ENCODE assay signal across 20 cellular contexts in genomic region chr2:237171895-237172294, GRCh38.
DNase-seq lines count a peak whose midpoint lies in the region; ATAC-seq, FAIRE-seq and TF ChIP-seq lines count a peak whose summit lies in the region.
"Had no signal": no experiment of that assay in that cellular context is flagged by ENCODE, and none has a peak within 500 bp of the region (broad histone marks: within the 10 kb centered on the region; RNA-seq: fewer than 3 reads in every experiment).

No MANE protein-coding gene starts in this region.

- H2AFZ ChIP-seq in HCT116 (ENCODE audit: low read depth, low read length, poor library complexity, severe bottlenecking) (peak overlapping the region; percentile 36), astrocyte (ENCODE audit: low read depth, low read length) (no peak overlapping the region)

- peaks cover 20% of the 10 kb centered on the region for H3K9me3 Mint-ChIP-seq in astrocyte (ENCODE audit: unreplicated experiment)
- H3K9me3 Mint-ChIP-seq: activated T-helper 1 cell treated with anti-CD3 and anti-CD28 coated beads, Interleukin-12 subunit alpha, Interleukin-12 subunit beta, Interleukin-2, Interleukin-4 antibody, amounts not matched to agents 30 ng/mL and 10 ng/mL and 1 ng/mL, durations not matched to agents 14 hours and 24 hours and 36 hours had no signal

- TF ChIP-seq RAD21 in HCT116 (IDR thresholded peaks at IDR 0.05; ENCODE audit: low read depth) = no peak

- TF ChIP-seq CTCF in HCT116 (IDR thresholded peaks at IDR 0.05 in 2 of 3, conservative IDR thresholded peaks at IDR 0.05 in 1 of 3; ENCODE audit: borderline replicate concordance in 1 of 3, insufficient read depth in 1 of 3, low read depth in 2 of 3, low read length in 2 of 3) (no peak), astrocyte (IDR thresholded peaks at IDR 0.05; ENCODE audit: insufficient read depth, low read depth, low read length) (no peak), suprapubic skin (IDR thresholded peaks at IDR 0.05) (no peak)

- H3K9me3 ChIP-seq in HCT116 (ENCODE audit: control insufficient read depth in 1 of 2, insufficient read depth in 1 of 2, low read depth in 1 of 2, low read length in 2 of 2) (peaks cover 0 to 9% of the 10 kb centered on the region in 2 experiments; a peak in 1 of 4 replicates), astrocyte (ENCODE audit: insufficient read depth, low read depth, low read length) (peaks cover 4% of the 10 kb centered on the region), muscle layer of colon (ENCODE audit: low read length) (peaks cover 4% of the 10 kb centered on the region), suprapubic skin (no peaks in the 10 kb centered on the region)
- H3K9me3 ChIP-seq in effector memory CD4-positive, alpha-beta T cell (ENCODE audit: control insufficient read depth, low read length) = no peaks in the 10 kb centered on the region

- no peaks in the 10 kb centered on the region for H3K9me2 ChIP-seq in HCT116 (ENCODE audit: insufficient read depth)

- no peak for TF ChIP-seq EP300 in suprapubic skin (IDR thresholded peaks at IDR 0.05)

- H3K9ac ChIP-seq in HCT116 (ENCODE audit: low read length) (no peak overlapping the region), astrocyte (ENCODE audit: low read length) (peak overlapping the region; percentile 59), muscle layer of colon (ENCODE audit: low read length) (no peak overlapping the region)

- BruUV-seq in HCT116 (replicated peaks; lab: Mats Ljungman, UMichigan) = no TSS peak

- H3K27ac ChIP-seq in HCT116 (ENCODE audit: low read depth, low read length) (no peak overlapping the region), astrocyte (ENCODE audit: low read depth, low read length) (peak overlapping the region; percentile 69), muscle layer of colon (ENCODE audit: low read depth, low read length) (peak overlapping the region; percentile 3), suprapubic skin (peak overlapping the region; percentile 41)
- no peak overlapping the region for H3K27ac ChIP-seq in effector memory CD4-positive, alpha-beta T cell (ENCODE audit: insufficient read depth, low read length, poor library complexity, severe bottlenecking)
- H3K27ac ChIP-seq: VCaP had no signal

- CTCF ChIA-PET in HCT116 (lab: Charles Lee) = no interaction called here

- WGBS in suprapubic skin = 52% methylated on average over 4 of the region's 4 CpGs

- no peak for ATAC-seq in HCT116
- ATAC-seq: activated CD8-positive, alpha-beta T cell treated with anti-CD3 and anti-CD28 coated beads for 36 hours had no signal

- no peak for FAIRE-seq in astrocyte (lab: Jason Lieb, UNC)
- FAIRE-seq: kidney had no signal

- no peaks in the 10 kb centered on the region for H3K27me3 Mint-ChIP-seq in astrocyte (ENCODE audit: low read depth, unreplicated experiment)

- RAD21 ChIA-PET in HCT116 (lab: Charles Lee; ENCODE audit: low non-redundant PET in 1 of 2, low total read pairs in 2 of 2, uncharacterized antibody in 2 of 2, unreplicated experiment in 2 of 2) = no interaction called here

- no peaks in the 10 kb centered on the region for H3K27me3 ChIP-seq in HCT116 (ENCODE audit: insufficient read depth, low read length)
- H3K27me3 ChIP-seq in astrocyte (ENCODE audit: insufficient read depth, low read length) = no peaks in the 10 kb centered on the region
- no peaks in the 10 kb centered on the region for H3K27me3 ChIP-seq in muscle layer of colon (ENCODE audit: control insufficient read depth in 1 of 2, insufficient read depth in 2 of 2, low read length in 2 of 2)
- H3K27me3 ChIP-seq in suprapubic skin = no peaks in the 10 kb centered on the region
- no peaks in the 10 kb centered on the region for H3K27me3 ChIP-seq in effector memory CD4-positive, alpha-beta T cell (replicated peaks; ENCODE audit: control insufficient read depth, insufficient read depth, low read length, poor library complexity, severe bottlenecking)

- POLR2A ChIA-PET in HCT116 (lab: Charles Lee) = no interaction called here

- H3K4me1 ChIP-seq in HCT116 (ENCODE audit: control insufficient read depth in 1 of 2, insufficient read depth in 2 of 2, low read length in 2 of 2) = peaks cover 4 to 12% of the 10 kb centered on the region in 2 experiments; a peak in 3 of 4 replicates
- peaks cover 15% of the 10 kb centered on the region for H3K4me1 ChIP-seq in astrocyte (ENCODE audit: insufficient read depth, low read length)
- peaks cover 10% of the 10 kb centered on the region for H3K4me1 ChIP-seq in muscle layer of colon (ENCODE audit: insufficient read depth, low read length)
- H3K4me1 ChIP-seq in suprapubic skin = peaks cover 13% of the 10 kb centered on the region
- H3K4me1 ChIP-seq in effector memory CD4-positive, alpha-beta T cell (ENCODE audit: control insufficient read depth, insufficient read depth, low read length, poor library complexity, severe bottlenecking) = no peaks in the 10 kb centered on the region

- H3K79me2 ChIP-seq in HCT116 (ENCODE audit: insufficient read depth, low read length) (no peaks in the 10 kb centered on the region), astrocyte (ENCODE audit: insufficient read depth, low read length) (no peaks in the 10 kb centered on the region)

- H3K36me3 ChIP-seq in HCT116 (ENCODE audit: control insufficient read depth in 1 of 2, insufficient read depth in 2 of 2, low read length in 2 of 2) (no peaks in the 10 kb centered on the region), astrocyte (ENCODE audit: insufficient read depth, low read length) (no peaks in the 10 kb centered on the region), muscle layer of colon (ENCODE audit: insufficient read depth, low read length) (no peaks in the 10 kb centered on the region), suprapubic skin (no peaks in the 10 kb centered on the region)
- H3K36me3 ChIP-seq in effector memory CD4-positive, alpha-beta T cell (ENCODE audit: control insufficient read depth, insufficient read depth, low read length) = no peaks in the 10 kb centered on the region

- intact Hi-C loops in HCT116 (cut with micrococcal nuclease) = no loop called here

- no peaks in the 10 kb centered on the region for H4K20me1 ChIP-seq in HCT116 (ENCODE audit: insufficient read depth)
- no peaks in the 10 kb centered on the region for H4K20me1 ChIP-seq in astrocyte (ENCODE audit: insufficient read depth, low read length)

- H3K27ac Mint-ChIP-seq in astrocyte (ENCODE audit: unreplicated experiment) = peak overlapping the region; percentile 93
- H3K27ac Mint-ChIP-seq: activated CD8-positive, alpha-beta T cell treated with anti-CD3 and anti-CD28 coated beads for 36 hours; activated T-helper 1 cell treated with anti-CD3 and anti-CD28 coated beads, Interleukin-12 subunit alpha, Interleukin-12 subunit beta, Interleukin-2, Interleukin-4 antibody, amounts not matched to agents 30 ng/mL and 10 ng/mL and 1 ng/mL, durations not matched to agents 14 hours and 24 hours and 36 hours; B cell; naive B cell had no signal

- DNase-seq in HCT116 (ENCODE audit: low read depth, low spot score) = no peak
- no peak for DNase-seq in astrocyte (ENCODE audit: low read depth)
- no peak for DNase-seq in suprapubic skin (ENCODE audit: low spot score in 2 of 2)
- DNase-seq in GM19238 (ENCODE audit: insufficient read length, low spot score) = no peak
- DNase-seq in effector memory CD4-positive, alpha-beta T cell = no peak
- no peak for DNase-seq in H4 (ENCODE audit: low spot score)
- DNase-seq in midbrain (lab: John Stamatoyannopoulos, UW) = no peak
- DNase-seq: activated CD8-positive, alpha-beta T cell treated with anti-CD3 and anti-CD28 coated beads for 36 hours; cortex of kidney; erythroblast; kidney; naive B cell; NCI-H1048; NCI-H748 treated with DMSO at 0.1 percent for 48 hours; retina; stimulated activated CD4-positive, alpha-beta T cell treated with anti-CD3 and anti-CD28 coated beads, Interleukin-2, amount 100 ng/mL, for 48 hours had no signal

- TF ChIP-seq POLR2A in HCT116 (IDR thresholded peaks at IDR 0.05; ENCODE audit: borderline replicate concordance, extremely low read depth, insufficient read depth, insufficient read length) = no peak
- no peak for TF ChIP-seq POLR2A in suprapubic skin (IDR thresholded peaks at IDR 0.05)

- peaks cover 2% of the 10 kb centered on the region for H3K36me3 Mint-ChIP-seq in astrocyte (ENCODE audit: low read depth, unreplicated experiment)

- H3K4me3 ChIP-seq in HCT116 (replicated peaks in 1 of 2; ENCODE audit: low read depth in 1 of 2, low read length in 2 of 2) (no peak overlapping the region), astrocyte (ENCODE audit: insufficient read depth, low read depth, low read length) (no peak overlapping the region), muscle layer of colon (ENCODE audit: low read depth in 1 of 2, low read length in 2 of 2) (no peak overlapping the region), suprapubic skin (no peak overlapping the region)
- no peak overlapping the region for H3K4me3 ChIP-seq in effector memory CD4-positive, alpha-beta T cell (ENCODE audit: insufficient read depth, low read depth, low read length, poor library complexity, severe bottlenecking)

- H3K4me2 ChIP-seq in HCT116 (ENCODE audit: low read length) = peak overlapping the region; percentile 51
- H3K4me2 ChIP-seq in astrocyte (ENCODE audit: low read length) = peak overlapping the region; percentile 57

- H3K4me1 Mint-ChIP-seq in astrocyte (ENCODE audit: low read depth, unreplicated experiment) = peaks cover 16% of the 10 kb centered on the region
- H3K4me1 Mint-ChIP-seq: B cell, naive B cell had no signal

- no peak overlapping the region for H3K4me3 Mint-ChIP-seq in astrocyte (ENCODE audit: unreplicated experiment)
- H3K4me3 Mint-ChIP-seq: activated CD8-positive, alpha-beta T cell treated with anti-CD3 and anti-CD28 coated beads for 36 hours; activated T-helper 1 cell treated with anti-CD3 and anti-CD28 coated beads, Interleukin-12 subunit alpha, Interleukin-12 subunit beta, Interleukin-2, Interleukin-4 antibody, amounts not matched to agents 30 ng/mL and 10 ng/mL and 1 ng/mL, durations not matched to agents 14 hours and 24 hours and 36 hours; B cell; naive B cell had no signal

TF ChIP-seq in HCT116, 20 proteins besides CTCF, POLR2A, EP300 and RAD21 (continues in another document):
- TF ChIP-seq YY1 (IDR thresholded peaks at IDR 0.05; ENCODE audit: extremely low read depth, insufficient replicate concordance, low read depth, low read length) (no peak), ZFX (IDR thresholded peaks at IDR 0.05) (no peak), FOSL1 (IDR thresholded peaks at IDR 0.05; ENCODE audit: low read depth) (no peak), SIN3A (IDR thresholded peaks at IDR 0.05; ENCODE audit: low read depth) (no peak), MAX (IDR thresholded peaks at IDR 0.05) (no peak), TCF7L2 (IDR thresholded peaks at IDR 0.05; ENCODE audit: borderline replicate concordance, extremely low read depth, insufficient read depth, insufficient read length) (no peak), SRF (IDR thresholded peaks at IDR 0.05; ENCODE audit: low read depth) (no peak)

Comparison
In these comparisons a context has a peak if more than half of its experiments do, and no peak if none do; other contexts are left out.
1. H3K27ac ChIP-seq: peak in astrocyte (single experiment), muscle layer of colon (single experiment) and suprapubic skin (single experiment); none in HCT116 (single experiment) and effector memory CD4-positive, alpha-beta T cell (single experiment).